ENCODE assay signal across 24 cellular contexts in genomic region chr2:223526106-223526505, GRCh38.
A peak's percentile ranks its signal among the peaks of the same experiment; 100 is the strongest.
DNase-seq lines count a peak whose midpoint lies in the region; ATAC-seq and TF ChIP-seq lines count a peak whose summit lies in the region.
"Had no signal": no experiment of that assay in that cellular context is flagged by ENCODE, and none has a peak within 500 bp of the region (broad histone marks: within the 10 kb centered on the region; RNA-seq: fewer than 3 reads in every experiment).

No MANE protein-coding gene starts in this region.

- H3K4me1 ChIP-seq in RWPE2 (ENCODE audit: insufficient read depth, poor library complexity, severe bottlenecking) = peaks cover 4% of the 10 kb centered on the region
- H3K4me1 ChIP-seq in heart right ventricle = peaks cover 0 to 8% (median 0%) of the 10 kb centered on the region in 9 donors

- ATAC-seq in RWPE2 (ENCODE audit: low read depth) = 0 out of 3 replicates have a peak, but pooled peaks have one; percentile 35
- peak in 7 of 8 donors; percentile 55 to 96 (median 79) for ATAC-seq in heart right ventricle
- no peak for ATAC-seq in HG03442 (IDR thresholded peaks at IDR 0.05; ENCODE audit: unreplicated experiment)
- no peak for ATAC-seq in stimulated activated memory B cell treated with anti-CD40 and anti-IgM and Interleukin-4, amounts not matched to agents 10 μg/mL and 1 μg/mL and 100 μg/mL, for 72 hours
- ATAC-seq: activated CD4-positive, CD25-positive, alpha-beta regulatory T cell treated with anti-CD3 and anti-CD28 coated beads, Interleukin-2, amount 50 U/mL, for 24 hours; left lobe of liver had no signal

- in situ Hi-C loops in Caki2 (cut with HindIII; ENCODE audit: low pct_unique_long_range_greater_than_20kb, low sequenced_read_pairs) = no loop called here

- DNase-seq in Caki2 (ENCODE audit: low read depth) (peak; percentile 10), DMS53 treated with DMSO at 0.1 percent for 48 hours (lab: John Stamatoyannopoulos, UW; ENCODE audit: unreplicated experiment) (peak; percentile 11), RWPE2 (ENCODE audit: low spot score) (no peak), heart right ventricle (no peak), KG1 (lab: John Stamatoyannopoulos, UW) (no peak)
- DNase-seq in central memory CD4-positive, alpha-beta T cell = no peak
- DNase-seq: activated CD4-positive, alpha-beta memory T cell treated with anti-CD3 and anti-CD28 coated beads, Interleukin-2, amount 10 ng/mL, durations not matched to agents 7 days and 5 days; activated effector memory CD4-positive, alpha-beta T cell treated with anti-CD3 and anti-CD28 coated beads, Interleukin-2, amount 50 U/mL, for 16 hours; H7; IMR-90; MG63; NCI-H1417 treated with DMSO at 0.1 percent for 48 hours; NCI-H2227 treated with DMSO at 0.1 percent for 48 hours; RPMI8226; small intestine; stimulated activated naive CD4-positive, alpha-beta T cell had no signal

- no peaks in the 10 kb centered on the region for H3K27me3 Mint-ChIP-seq in stimulated activated memory B cell treated with anti-CD40 and anti-IgM and Interleukin-4, amounts not matched to agents 10 μg/mL and 1 μg/mL and 100 μg/mL, for 72 hours
- H3K27me3 Mint-ChIP-seq: activated CD4-positive, alpha-beta memory T cell treated with anti-CD3 and anti-CD28 coated beads, Interleukin-2, amount 10 ng/mL, durations not matched to agents 7 days and 5 days had no signal

- no peak for TF ChIP-seq CTCF in RWPE2 (IDR thresholded peaks at IDR 0.05; ENCODE audit: poor library complexity, severe bottlenecking)
- no peak for TF ChIP-seq CTCF in heart right ventricle (IDR thresholded peaks at IDR 0.05)

- H3K4me3 ChIP-seq in RWPE2 (ENCODE audit: severe bottlenecking) (no peak overlapping the region), heart right ventricle (no peak overlapping the region)
- H3K4me3 ChIP-seq: coronary artery, MG63, thoracic aorta had no signal

- no peak overlapping the region for H3K4me3 Mint-ChIP-seq in stimulated activated memory B cell treated with anti-CD40 and anti-IgM and Interleukin-4, amounts not matched to agents 10 μg/mL and 1 μg/mL and 100 μg/mL, for 72 hours
- H3K4me3 Mint-ChIP-seq: activated CD4-positive, alpha-beta memory T cell treated with anti-CD3 and anti-CD28 coated beads, Interleukin-2, amount 10 ng/mL, durations not matched to agents 7 days and 5 days; CD14-positive monocyte; neural crest cell had no signal

- no peaks in the 10 kb centered on the region for H3K4me1 Mint-ChIP-seq in stimulated activated memory B cell treated with anti-CD40 and anti-IgM and Interleukin-4, amounts not matched to agents 10 μg/mL and 1 μg/mL and 100 μg/mL, for 72 hours
- H3K4me1 Mint-ChIP-seq: activated CD4-positive, alpha-beta memory T cell treated with anti-CD3 and anti-CD28 coated beads, Interleukin-2, amount 10 ng/mL, durations not matched to agents 7 days and 5 days; CD14-positive monocyte had no signal

- no peaks in the 10 kb centered on the region for H3K36me3 Mint-ChIP-seq in stimulated activated memory B cell treated with anti-CD40 and anti-IgM and Interleukin-4, amounts not matched to agents 10 μg/mL and 1 μg/mL and 100 μg/mL, for 72 hours
- H3K36me3 Mint-ChIP-seq: CD14-positive monocyte had no signal

- H3K9me3 ChIP-seq in RWPE2 (ENCODE audit: severe bottlenecking) (no peaks in the 10 kb centered on the region), heart right ventricle (peaks cover 0 to 4% (median 0%) of the 10 kb centered on the region in 11 donors)
- H3K9me3 ChIP-seq: MG63, thoracic aorta had no signal

- intact Hi-C loops in heart right ventricle (cut with DNase I) = no loop called here

- H3K27me3 ChIP-seq in RWPE2 (ENCODE audit: insufficient read depth, poor library complexity, severe bottlenecking) = no peaks in the 10 kb centered on the region
- no peaks in the 10 kb centered on the region for H3K27me3 ChIP-seq in heart right ventricle
- H3K27me3 ChIP-seq: MG63 had no signal

- no peak overlapping the region for H3K27ac ChIP-seq in RWPE2 (ENCODE audit: poor library complexity, severe bottlenecking)
- peak overlapping the region in 1 of 10 donors; percentile 18 for H3K27ac ChIP-seq in heart right ventricle
- H3K27ac ChIP-seq: coronary artery, thoracic aorta had no signal

- H3K9me3 Mint-ChIP-seq in stimulated activated memory B cell treated with anti-CD40 and anti-IgM and Interleukin-4, amounts not matched to agents 10 μg/mL and 1 μg/mL and 100 μg/mL, for 72 hours = no peaks in the 10 kb centered on the region
- H3K9me3 Mint-ChIP-seq: activated CD4-positive, alpha-beta memory T cell treated with anti-CD3 and anti-CD28 coated beads, Interleukin-2, amount 10 ng/mL, durations not matched to agents 7 days and 5 days had no signal

- H3K36me3 ChIP-seq in RWPE2 (ENCODE audit: low read depth) = no peaks in the 10 kb centered on the region
- no peaks in the 10 kb centered on the region for H3K36me3 ChIP-seq in heart right ventricle
- H3K36me3 ChIP-seq: MG63, thoracic aorta had no signal

- H3K27ac Mint-ChIP-seq in stimulated activated memory B cell treated with anti-CD40 and anti-IgM and Interleukin-4, amounts not matched to agents 10 μg/mL and 1 μg/mL and 100 μg/mL, for 72 hours = no peak overlapping the region
- H3K27ac Mint-ChIP-seq: activated CD4-positive, alpha-beta memory T cell treated with anti-CD3 and anti-CD28 coated beads, Interleukin-2, amount 10 ng/mL, durations not matched to agents 7 days and 5 days; CD14-positive monocyte had no signal

Comparison
In these comparisons a context has a peak if more than half of its experiments do, and no peak if none do; other contexts are left out.
1. DNase-seq: peak in Caki2 (single experiment) and DMS53 treated with DMSO at 0.1 percent for 48 hours (single experiment); none in RWPE2 (single experiment), heart right ventricle (0 of 2), central memory CD4-positive, alpha-beta T cell (single experiment) and KG1 (single experiment).
2. ATAC-seq: peak in RWPE2 (single experiment) and heart right ventricle (7 of 8); none in HG03442 (single experiment) and stimulated activated memory B cell treated with anti-CD40 and anti-IgM and Interleukin-4, amounts not matched to agents 10 μg/mL and 1 μg/mL and 100 μg/mL, for 72 hours (single experiment).